7 cellular contexts compared by ENCODE assay signal in the genomic region with DNA sequence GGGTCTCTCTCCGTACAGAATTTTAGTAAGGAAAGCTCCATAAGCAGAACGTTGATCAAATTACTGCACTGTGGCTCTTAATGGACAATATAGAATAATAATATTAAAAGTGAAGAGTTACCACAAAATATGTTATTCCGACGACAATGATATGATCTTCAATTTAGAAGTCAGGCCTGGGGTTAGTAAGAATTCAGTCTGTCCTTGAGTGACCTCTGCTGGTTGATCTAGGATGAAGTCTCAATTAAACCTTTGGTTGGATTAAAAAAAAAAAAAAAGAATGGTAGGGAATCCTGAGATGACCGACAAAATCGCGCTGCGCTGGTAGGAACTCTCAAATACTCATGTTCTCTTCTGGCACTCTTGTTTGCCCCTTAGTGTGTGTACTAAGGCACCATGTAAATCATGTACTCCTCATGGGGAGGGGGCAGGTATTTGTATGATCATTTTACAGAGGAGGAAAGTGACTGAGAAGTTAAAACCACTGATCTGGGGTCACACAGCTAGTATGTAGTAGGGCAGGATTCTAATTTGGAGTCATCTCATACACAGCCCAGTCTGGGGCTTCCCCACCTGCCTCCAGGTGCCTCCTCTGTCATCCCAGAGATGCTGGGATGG.
DNase-seq lines count a peak whose midpoint lies in the region; ATAC-seq lines count a peak whose summit lies in the region.

No MANE protein-coding gene starts in this region.

- no peaks in the 10 kb centered on the region for H3K27me3 ChIP-seq in trophoblast cell (ENCODE audit: insufficient read depth, low read length)

- H2BK5ac ChIP-seq in trophoblast cell (ENCODE audit: low read depth, low read length, poor library complexity), result no peak overlapping the region

- H3K4ac ChIP-seq in trophoblast cell (ENCODE audit: low read depth, low read length), result no peak overlapping the region

- H3K79me2 ChIP-seq in trophoblast cell (ENCODE audit: control insufficient read depth, insufficient read depth, low read length, poor library complexity), result no peaks in the 10 kb centered on the region

- H3K4me1 ChIP-seq in trophoblast cell (ENCODE audit: control insufficient read depth in 1 of 2, insufficient read depth in 2 of 2, low read length in 2 of 2), result peaks cover 4% of the 10 kb centered on the region in 2 experiments

- H2AK5ac ChIP-seq in trophoblast cell (ENCODE audit: low read length), result no peak overlapping the region

- no peak overlapping the region for H4K8ac ChIP-seq in trophoblast cell (ENCODE audit: low read depth, low read length)

- no peak for ATAC-seq in GM19023 (IDR thresholded peaks at IDR 0.05; ENCODE audit: unreplicated experiment)

- H3K4me2 ChIP-seq in trophoblast cell (ENCODE audit: low read length), result no peak overlapping the region

- H4K91ac ChIP-seq in trophoblast cell (ENCODE audit: low read depth, low read length), result no peak overlapping the region

- no peak overlapping the region for H2BK120ac ChIP-seq in trophoblast cell (ENCODE audit: insufficient read depth, low read length, poor library complexity)

- no peak overlapping the region for H3K27ac ChIP-seq in trophoblast cell (ENCODE audit: low read depth, low read length)

- no peak overlapping the region for H4K12ac ChIP-seq in trophoblast cell (ENCODE audit: low read depth, low read length)

- no peak overlapping the region for H3K18ac ChIP-seq in trophoblast cell (ENCODE audit: low read length)

- H2BK12ac ChIP-seq in trophoblast cell (ENCODE audit: low read length), result peak overlapping the region; percentile 6

- H3K14ac ChIP-seq in trophoblast cell (ENCODE audit: low read length), result no peak overlapping the region

- no peak overlapping the region for H3K23ac ChIP-seq in trophoblast cell (ENCODE audit: low read length)

- H2AFZ ChIP-seq in trophoblast cell (ENCODE audit: insufficient read depth, low read length, poor library complexity), result no peak overlapping the region

- no peak overlapping the region for H3K4me3 ChIP-seq in trophoblast cell (ENCODE audit: low read depth, low read length)

- H3K9ac ChIP-seq in trophoblast cell (ENCODE audit: low read length), result no peak overlapping the region

- no CpG with 5 or more reads among the region's 8 CpGs for WGBS in trophoblast cell (ENCODE audit: extremely low coverage, insufficient coverage, insufficient read length)

- peaks cover 3% of the 10 kb centered on the region for H3K79me1 ChIP-seq in trophoblast cell (ENCODE audit: low read length)

- H3K9me3 ChIP-seq in trophoblast cell (ENCODE audit: insufficient read depth, low read depth, low read length), result no peaks in the 10 kb centered on the region

- H3K36me3 ChIP-seq in trophoblast cell (ENCODE audit: control insufficient read depth in 1 of 2, insufficient read depth in 2 of 2, low read length in 2 of 2), result no peaks in the 10 kb centered on the region

- DNase-seq in ELF-1 (ENCODE audit: low read depth, low spot score) (peak; percentile 27), Kasumi-1 (lab: John Stamatoyannopoulos, UW) (peak; percentile 52 to 66), RPMI8226 (peak; percentile 48), fibroblast of peridontal ligament (ENCODE audit: extremely low read depth) (peak; percentile 68), trophoblast cell (peak in 1 of 2 donors; percentile 54)
- no peak for DNase-seq in stimulated activated CD4-positive, alpha-beta T cell treated with anti-CD3 and anti-CD28 coated beads, Interleukin-2, amount 100 ng/mL, for 24 hours

Comparison
In these comparisons a context has a peak if more than half of its experiments do, and no peak if none do; other contexts are left out.
1. DNase-seq: peak in ELF-1 (single experiment), Kasumi-1 (2 of 2), RPMI8226 (single experiment) and fibroblast of peridontal ligament (single experiment); none in stimulated activated CD4-positive, alpha-beta T cell treated with anti-CD3 and anti-CD28 coated beads, Interleukin-2, amount 100 ng/mL, for 24 hours (0 of 2).